3 cellular contexts compared by ENCODE assay signal in genomic region chr11:24161587-24161986, GRCh38.
"Had no signal": no experiment of that assay in that cellular context is flagged by ENCODE, and none has a peak within 500 bp of the region (broad histone marks: within the 10 kb centered on the region; RNA-seq: fewer than 3 reads in every experiment).

No MANE protein-coding gene starts in this region.

- DNase-seq: IMR-90, KBM-7, KG1 had no signal
